In the genomic region with DNA sequence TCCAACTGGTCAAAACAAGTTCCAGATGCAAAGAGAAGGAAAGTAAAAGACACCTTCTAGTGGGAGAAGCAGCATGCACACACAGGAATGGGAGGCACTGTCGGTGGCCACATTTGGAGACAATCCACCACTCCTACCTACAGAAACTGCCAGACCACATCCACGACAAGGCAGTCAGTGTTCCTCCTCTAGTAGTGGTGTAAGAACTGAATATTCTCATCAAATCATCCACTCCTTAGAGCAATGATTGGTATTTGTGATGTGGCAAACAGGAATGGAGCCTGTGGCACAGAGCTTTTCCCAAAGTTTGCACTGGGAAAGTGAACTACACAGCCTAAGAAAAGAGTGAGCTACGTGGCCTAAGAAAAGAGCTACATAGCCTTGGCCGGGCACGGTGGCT, we compare ENCODE assay signal across 1 cellular context.
TF ChIP-seq lines count a peak whose summit lies in the region.

No MANE protein-coding gene starts in this region.

TF ChIP-seq in WTC11, 78 proteins besides CTCF, POLR2A, EP300 and RAD21 (continued from another document):
- no peak for TF ChIP-seq AFF4 (CRISPR knock-in tag; IDR thresholded peaks at IDR 0.05; ENCODE audit: borderline replicate concordance)
